17 cellular contexts compared by ENCODE assay signal in genomic region chr6:19697744-19698290, GRCh38.
DNase-seq lines count a peak whose midpoint lies in the region; ATAC-seq, FAIRE-seq and TF ChIP-seq lines count a peak whose summit lies in the region.
"Had no signal": no experiment of that assay in that cellular context is flagged by ENCODE, and none has a peak within 500 bp of the region (broad histone marks: within the 10 kb centered on the region; RNA-seq: fewer than 3 reads in every experiment).

No MANE protein-coding gene starts in this region.

- DNase-seq in DMS79 treated with DMSO at 0.1 percent for 48 hours (lab: John Stamatoyannopoulos, UW) (peak; percentile 24), M059J (ENCODE audit: low read depth) (peak; percentile 95), mammary epithelial cell (peak; percentile 88), myocyte (ENCODE audit: low read depth) (peak; percentile 72), pancreas (no peak), D341Med (ENCODE audit: low spot score) (no peak), middle frontal gyrus (ENCODE audit: extremely low spot score, low spot score) (no peak)
- DNase-seq: activated CD4-positive, alpha-beta T cell treated with anti-CD3 and anti-CD28 coated beads, Interleukin-2, amount 10 ng/mL, durations not matched to agents 7 days and 5 days; erythroblast; GOT3; NCI-H187; NCI-H774 had no signal

- no peak overlapping the region for H3K9ac ChIP-seq in mammary epithelial cell (ENCODE audit: insufficient read depth, low read length)

- no peaks in the 10 kb centered on the region for H3K79me2 ChIP-seq in mammary epithelial cell (ENCODE audit: insufficient read depth, low read length)

- intact Hi-C loops in mammary epithelial cell (cut with micrococcal nuclease) (no loop called here), pancreas (cut with DNase I) (no loop called here)

- no peaks in the 10 kb centered on the region for H3K4me1 ChIP-seq in mammary epithelial cell (ENCODE audit: insufficient read depth, low read length)
- no peaks in the 10 kb centered on the region for H3K4me1 ChIP-seq in pancreas

- no peak for FAIRE-seq in pancreas (lab: Jason Lieb, UNC)
- FAIRE-seq: GM12891, GM19239, islet of Langerhans had no signal

- H3K27ac ChIP-seq in mammary epithelial cell (ENCODE audit: insufficient read depth, low read depth, low read length) (no peak overlapping the region), pancreas (no peak overlapping the region)
- H3K27ac ChIP-seq: thoracic aorta had no signal

- no peak overlapping the region for H3K4me2 ChIP-seq in mammary epithelial cell (ENCODE audit: insufficient read depth, low read depth, low read length)

- CTCF ChIA-PET in mammary epithelial cell (lab: Charles Lee; ENCODE audit: low non-redundant PET): no interaction called here

- in situ Hi-C loops in mammary epithelial cell (cut with MboI; ENCODE audit: low sequenced_read_pairs in 2 of 2): no loop called here

- H3K36me3 ChIP-seq in mammary epithelial cell (ENCODE audit: insufficient read depth, low read length): no peaks in the 10 kb centered on the region
- H3K36me3 ChIP-seq in pancreas: no peaks in the 10 kb centered on the region
- H3K36me3 ChIP-seq: thoracic aorta had no signal

- H2AFZ ChIP-seq in mammary epithelial cell (ENCODE audit: low read depth, low read length): no peak overlapping the region

- dilution Hi-C loops in mammary epithelial cell (cut with HindIII; ENCODE audit: low sequenced_read_pairs): no loop called here

- H4K20me1 ChIP-seq in mammary epithelial cell (ENCODE audit: insufficient read depth, low read length): no peaks in the 10 kb centered on the region

- TF ChIP-seq CTCF in mammary epithelial cell (conservative IDR thresholded peaks at IDR 0.05 in 1 of 2, IDR thresholded peaks at IDR 0.05 in 1 of 2; ENCODE audit: extremely low read depth in 1 of 2, insufficient read depth in 1 of 2, low read depth in 1 of 2, low read length in 2 of 2): no peak
- TF ChIP-seq CTCF in pancreas (IDR thresholded peaks at IDR 0.05): no peak

- H3K9me3 ChIP-seq in mammary epithelial cell (replicated peaks; ENCODE audit: insufficient read depth, low read length) (no peaks in the 10 kb centered on the region), pancreas (peaks cover 0 to 3% (median 0%) of the 10 kb centered on the region in 4 donors)
- H3K9me3 ChIP-seq: thoracic aorta had no signal

- ATAC-seq in HG03095 (IDR thresholded peaks at IDR 0.05; ENCODE audit: unreplicated experiment) (no peak), pancreas (no peak)

- H3K4me3 ChIP-seq in mammary epithelial cell (replicated peaks in 1 of 3; ENCODE audit: insufficient read depth in 1 of 3, low read depth in 2 of 3, low read length in 3 of 3) (no peak overlapping the region), pancreas (no peak overlapping the region)
- H3K4me3 ChIP-seq: thoracic aorta had no signal

- 33% methylated on average over 2 of the region's 3 CpGs for WGBS in mammary epithelial cell (ENCODE audit: low coverage, missing lambda C conversion rate)
- WGBS in pancreas, 2 donors: 51 to 62% methylated on average over 3 of the region's 3 CpGs

- BruUV-seq in mammary epithelial cell (replicated peaks; lab: Mats Ljungman, UMichigan): no TSS peak

- H3K27me3 ChIP-seq in mammary epithelial cell (ENCODE audit: insufficient read depth, low read length) (peaks cover 11% of the 10 kb centered on the region), pancreas (no peaks in the 10 kb centered on the region)

Comparison
In these comparisons a context has a peak if more than half of its experiments do, and no peak if none do; other contexts are left out.
1. DNase-seq: peak in DMS79 treated with DMSO at 0.1 percent for 48 hours (single experiment), M059J (single experiment), mammary epithelial cell (single experiment) and myocyte (single experiment); none in pancreas (0 of 6), D341Med (single experiment) and middle frontal gyrus (single experiment).